ENCODE assay signal across 1 cellular context in the genomic region with DNA sequence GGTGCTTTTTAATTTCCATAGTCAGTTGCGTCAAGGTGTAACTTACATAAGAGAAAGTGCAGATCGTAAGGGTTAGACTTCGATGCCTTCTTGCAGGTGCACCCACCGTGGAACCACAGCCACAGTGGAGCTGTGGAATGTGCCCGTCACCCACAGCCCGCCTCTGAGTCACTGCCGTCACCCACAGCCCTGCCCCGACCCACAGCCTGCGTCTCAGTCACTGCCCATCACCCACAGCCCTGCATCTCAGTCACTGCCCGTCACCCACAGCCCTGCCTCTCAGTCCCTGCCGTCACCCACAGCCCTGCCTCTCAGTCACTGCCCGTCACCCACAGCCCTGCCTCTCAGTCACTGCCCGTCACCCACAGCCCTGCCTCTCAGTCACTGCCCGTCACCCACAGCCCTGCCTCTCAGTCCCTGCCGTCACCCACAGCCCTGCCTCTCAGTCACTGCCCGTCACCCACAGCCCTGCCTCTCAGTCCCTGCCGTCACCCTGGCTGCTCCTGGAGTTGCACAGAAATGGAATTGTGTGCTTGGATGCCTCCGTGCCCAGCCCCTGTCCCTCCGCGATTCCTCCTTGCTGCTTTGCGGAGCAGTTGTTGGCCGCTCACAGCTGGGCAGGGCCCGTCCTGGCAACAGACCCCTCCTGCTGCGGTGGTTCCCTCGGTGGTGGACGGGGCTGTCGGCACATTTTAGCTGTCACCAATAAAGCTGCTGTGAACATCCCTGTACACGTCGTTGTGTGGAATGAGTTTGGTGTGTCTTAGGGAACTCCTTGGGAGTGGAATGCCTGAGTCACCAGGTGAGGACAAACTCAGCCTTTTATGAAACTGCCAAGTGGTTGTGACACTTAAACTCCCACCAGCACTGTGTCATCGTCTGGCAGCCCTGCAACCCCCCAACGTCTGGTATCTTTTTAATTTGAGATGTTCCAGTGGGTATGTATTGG.
TF ChIP-seq lines count a peak whose summit lies in the region.

No MANE protein-coding gene starts in this region.

TF ChIP-seq in HEK293, 187 proteins besides CTCF, POLR2A, EP300 and RAD21 (continued from another document):
- TF ChIP-seq, protein P1, sequence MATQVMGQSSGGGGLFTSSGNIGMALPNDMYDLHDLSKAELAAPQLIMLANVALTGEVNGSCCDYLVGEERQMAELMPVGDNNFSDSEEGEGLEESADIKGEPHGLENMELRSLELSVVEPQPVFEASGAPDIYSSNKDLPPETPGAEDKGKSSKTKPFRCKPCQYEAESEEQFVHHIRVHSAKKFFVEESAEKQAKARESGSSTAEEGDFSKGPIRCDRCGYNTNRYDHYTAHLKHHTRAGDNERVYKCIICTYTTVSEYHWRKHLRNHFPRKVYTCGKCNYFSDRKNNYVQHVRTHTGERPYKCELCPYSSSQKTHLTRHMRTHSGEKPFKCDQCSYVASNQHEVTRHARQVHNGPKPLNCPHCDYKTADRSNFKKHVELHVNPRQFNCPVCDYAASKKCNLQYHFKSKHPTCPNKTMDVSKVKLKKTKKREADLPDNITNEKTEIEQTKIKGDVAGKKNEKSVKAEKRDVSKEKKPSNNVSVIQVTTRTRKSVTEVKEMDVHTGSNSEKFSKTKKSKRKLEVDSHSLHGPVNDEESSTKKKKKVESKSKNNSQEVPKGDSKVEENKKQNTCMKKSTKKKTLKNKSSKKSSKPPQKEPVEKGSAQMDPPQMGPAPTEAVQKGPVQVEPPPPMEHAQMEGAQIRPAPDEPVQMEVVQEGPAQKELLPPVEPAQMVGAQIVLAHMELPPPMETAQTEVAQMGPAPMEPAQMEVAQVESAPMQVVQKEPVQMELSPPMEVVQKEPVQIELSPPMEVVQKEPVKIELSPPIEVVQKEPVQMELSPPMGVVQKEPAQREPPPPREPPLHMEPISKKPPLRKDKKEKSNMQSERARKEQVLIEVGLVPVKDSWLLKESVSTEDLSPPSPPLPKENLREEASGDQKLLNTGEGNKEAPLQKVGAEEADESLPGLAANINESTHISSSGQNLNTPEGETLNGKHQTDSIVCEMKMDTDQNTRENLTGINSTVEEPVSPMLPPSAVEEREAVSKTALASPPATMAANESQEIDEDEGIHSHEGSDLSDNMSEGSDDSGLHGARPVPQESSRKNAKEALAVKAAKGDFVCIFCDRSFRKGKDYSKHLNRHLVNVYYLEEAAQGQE (tag by site-specific recombination; IDR thresholded peaks at IDR 0.05), result no peak
- TF ChIP-seq ZNF791 (tag by site-specific recombination; IDR thresholded peaks at IDR 0.05) (no peak), OVOL3 (tag by site-specific recombination; IDR thresholded peaks at IDR 0.05) (no peak), ZNF621 (tag by site-specific recombination; IDR thresholded peaks at IDR 0.05) (no peak)
